Comparison of ENCODE assay signal across 18 cellular contexts in genomic region chrX:120671963-120672362, GRCh38. TPM values are rescaled to one million over a fixed set of nuclear protein-coding genes. Genes with fewer than 3 reads are reported as not detected.
DNase-seq lines count a peak whose midpoint lies in the region; ATAC-seq and TF ChIP-seq lines count a peak whose summit lies in the region.
"Had no signal": no experiment of that assay in that cellular context is flagged by ENCODE, and none has a peak within 500 bp of the region (broad histone marks: within the 10 kb centered on the region; RNA-seq: fewer than 3 reads in every experiment).

No MANE protein-coding gene starts in this region.

- peak overlapping the region; percentile 70 for H3K9ac ChIP-seq in adipocyte (ENCODE audit: low read length)
- H3K9ac ChIP-seq in skeletal muscle tissue (ENCODE audit: low read depth in 1 of 3, low read length in 3 of 3) = no peak overlapping the region
- H3K9ac ChIP-seq: parathyroid adenoma had no signal

- H3K36me3 Mint-ChIP-seq in HFFc6 (ENCODE audit: low read depth) = no peaks in the 10 kb centered on the region
- H3K36me3 Mint-ChIP-seq: activated naive CD4-positive, alpha-beta T cell treated with anti-CD3 and anti-CD28 coated beads, Interleukin-2, amount 10 ng/mL, durations not matched to agents 7 days and 5 days; brain had no signal

- H3K4me1 Mint-ChIP-seq in HFFc6 (ENCODE audit: low read depth) = peaks cover 22% of the 10 kb centered on the region
- H3K4me1 Mint-ChIP-seq: activated naive CD4-positive, alpha-beta T cell treated with anti-CD3 and anti-CD28 coated beads, Interleukin-2, amount 10 ng/mL, durations not matched to agents 7 days and 5 days; brain had no signal

- DNase-seq in HFFc6 = no peak
- no peak for DNase-seq in adipocyte (ENCODE audit: low read depth)
- peak; percentile 31 for DNase-seq in fibroblast of villous mesenchyme (ENCODE audit: low read depth)
- no peak for DNase-seq in NCI-H187 treated with DMSO at 0.1 percent for 48 hours (lab: John Stamatoyannopoulos, UW)
- DNase-seq in DMS 273 treated with DMSO at 0.1 percent for 48 hours (lab: John Stamatoyannopoulos, UW) = no peak
- DNase-seq in SW480 (ENCODE audit: low spot score) = no peak
- DNase-seq: activated CD4-positive, alpha-beta T cell treated with anti-CD3 and anti-CD28 coated beads, Interleukin-2, amount 50 U/mL, for 48 hours; activated naive CD4-positive, alpha-beta T cell treated with anti-CD3 and anti-CD28 coated beads, Interleukin-2, amount 10 ng/mL, durations not matched to agents 7 days and 5 days; activated T-cell treated with anti-CD3 and anti-CD28 coated beads, Interleukin-2, amount 50 U/mL, for 1 hour; BE2C; NCI-H2081 treated with DMSO at 0.1 percent for 48 hours; stimulated activated CD4-positive, alpha-beta T cell treated with anti-CD3 and anti-CD28 coated beads, Interleukin-12 subunit alpha, Interleukin-12 subunit beta, amount 100 ng/mL, for 4 hours had no signal

- H3K4me3 ChIP-seq in adipocyte (ENCODE audit: low read length) (no peak overlapping the region), fibroblast of villous mesenchyme (ENCODE audit: low read depth, low read length) (no peak overlapping the region), skeletal muscle tissue (ENCODE audit: low read length in 3 of 3) (no peak overlapping the region)
- H3K4me3 ChIP-seq: tibial nerve had no signal

- peaks cover 26% of the 10 kb centered on the region for H3K4me1 ChIP-seq in adipocyte (ENCODE audit: control insufficient read depth, insufficient read depth, low read length)
- peaks cover 0 to 4% (median 0%) of the 10 kb centered on the region in 3 donors for H3K4me1 ChIP-seq in skeletal muscle tissue (ENCODE audit: control insufficient read depth in 3 of 3, insufficient read depth in 3 of 3, low read length in 3 of 3)
- H3K4me1 ChIP-seq: BE2C, parathyroid adenoma had no signal

- TF ChIP-seq CTCF in HFFc6 (IDR thresholded peaks at IDR 0.05) (no peak), fibroblast of villous mesenchyme (IDR thresholded peaks at IDR 0.05; ENCODE audit: insufficient read depth, low read depth, low read length) (no peak)

- H3K36me3 ChIP-seq in adipocyte (ENCODE audit: control insufficient read depth, insufficient read depth, low read length, severe bottlenecking) (no peaks in the 10 kb centered on the region), skeletal muscle tissue (ENCODE audit: control insufficient read depth in 3 of 3, insufficient read depth in 3 of 3, low read length in 3 of 3) (no peaks in the 10 kb centered on the region)
- H3K36me3 ChIP-seq: BE2C, tibial nerve had no signal

- H3K27ac Mint-ChIP-seq in HFFc6 = peak overlapping the region; percentile 78
- H3K27ac Mint-ChIP-seq: activated naive CD4-positive, alpha-beta T cell treated with anti-CD3 and anti-CD28 coated beads, Interleukin-2, amount 10 ng/mL, durations not matched to agents 7 days and 5 days; brain had no signal

- no peaks in the 10 kb centered on the region for H3K27me3 ChIP-seq in adipocyte (replicated peaks; ENCODE audit: control insufficient read depth, insufficient read depth, low read length)
- H3K27me3 ChIP-seq in skeletal muscle tissue (ENCODE audit: control insufficient read depth in 3 of 3, insufficient read depth in 3 of 3, low read length in 3 of 3) = no peaks in the 10 kb centered on the region
- H3K27me3 ChIP-seq: BE2C, tibial nerve had no signal

- H3K4me3 Mint-ChIP-seq in HFFc6 = no peak overlapping the region; the same call in 1 of the 2 replicates
- H3K4me3 Mint-ChIP-seq: activated naive CD4-positive, alpha-beta T cell treated with anti-CD3 and anti-CD28 coated beads, Interleukin-2, amount 10 ng/mL, durations not matched to agents 7 days and 5 days; brain had no signal

- peak overlapping the region; percentile 22 for H3K27ac ChIP-seq in skeletal muscle tissue (ENCODE audit: low read depth, low read length)
- H3K27ac ChIP-seq: parathyroid adenoma had no signal

- ATAC-seq in HG03025 (IDR thresholded peaks at IDR 0.05; ENCODE audit: low FRiP score, unreplicated experiment) = no peak
- ATAC-seq: Panc1 had no signal

- H3K9me3 ChIP-seq in adipocyte (ENCODE audit: control insufficient read depth, low read length) (no peaks in the 10 kb centered on the region), skeletal muscle tissue (ENCODE audit: control insufficient read depth in 3 of 3, low read length in 3 of 3) (no peaks in the 10 kb centered on the region)
- H3K9me3 ChIP-seq: BE2C, tibial nerve had no signal

- H3K9me3 Mint-ChIP-seq in HFFc6 = no peaks in the 10 kb centered on the region

- no peaks in the 10 kb centered on the region; the same call in 1 of the 2 replicates for H3K27me3 Mint-ChIP-seq in HFFc6 (ENCODE audit: insufficient read depth)
- H3K27me3 Mint-ChIP-seq: activated naive CD4-positive, alpha-beta T cell treated with anti-CD3 and anti-CD28 coated beads, Interleukin-2, amount 10 ng/mL, durations not matched to agents 7 days and 5 days; brain had no signal

RNA-seq across cellular contexts. Expression of gene C1GALT1C1, which starts 42.1 kb away (rescaled TPM):
- total RNA-seq in HFFc6 (2021; fragmentation: NEBNext Ultra II Directional; extraction: Animal tissue kit (Norgen Biotek cat#: 25700)) = 10 to 100 TPM; 34.9 to 42.1 (median 41.0) TPM
- 35.4 and 84.2 TPM in 2 replicates for total RNA-seq in fibroblast of villous mesenchyme
- total RNA-seq in skeletal muscle tissue = 16.2 TPM
